ENCODE assay signal across 12 cellular contexts in the genomic region with DNA sequence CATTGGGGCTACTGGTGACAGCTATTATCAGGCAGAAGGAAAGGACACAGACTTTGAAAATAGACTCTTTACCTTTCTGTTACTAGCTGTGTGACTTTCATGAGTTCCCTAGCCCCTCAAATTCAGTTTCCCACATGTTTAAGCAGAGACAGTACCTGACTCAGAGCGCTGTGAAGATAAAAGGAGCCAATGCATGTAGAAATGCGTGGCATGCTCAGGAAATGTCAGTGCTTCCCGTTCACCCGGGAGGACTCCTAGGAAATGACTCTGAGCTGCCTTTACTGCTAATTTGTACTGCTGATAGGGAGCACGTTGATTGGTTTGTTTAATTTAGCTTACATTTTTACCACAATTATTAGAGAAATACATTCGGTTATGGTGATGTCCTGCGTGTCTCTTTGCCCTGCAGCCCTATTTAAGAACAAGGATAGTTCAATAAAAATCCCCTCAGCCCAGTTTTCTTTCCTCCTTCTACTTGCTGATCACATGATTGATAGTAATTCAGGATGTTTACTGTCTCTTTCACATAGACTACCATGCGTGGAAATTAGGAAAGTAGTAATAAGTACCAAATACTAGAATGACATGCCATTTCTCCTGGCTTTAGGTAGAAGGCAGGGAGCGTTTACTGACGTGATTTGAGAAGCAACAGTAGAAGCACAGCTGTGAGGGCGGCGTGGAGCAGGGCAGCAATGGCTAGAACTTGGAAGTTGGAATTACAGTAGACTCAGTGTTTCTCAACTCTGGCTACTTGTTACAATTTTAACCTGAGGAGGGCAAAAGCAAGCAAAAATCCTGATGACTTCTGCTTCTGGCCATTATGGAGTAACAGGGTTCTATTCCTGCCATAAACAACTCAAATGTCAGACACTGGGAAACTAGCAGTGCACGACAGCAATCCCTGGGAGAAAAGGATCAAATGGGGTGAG. TPM values are rescaled to one million over a fixed set of nuclear protein-coding genes. Genes with fewer than 3 reads are reported as not detected.
DNase-seq lines count a peak whose midpoint lies in the region; ATAC-seq, FAIRE-seq and TF ChIP-seq lines count a peak whose summit lies in the region.
"Had no signal": no experiment of that assay in that cellular context is flagged by ENCODE, and none has a peak within 500 bp of the region (broad histone marks: within the 10 kb centered on the region; RNA-seq: fewer than 3 reads in every experiment).

No MANE protein-coding gene starts in this region.

- BruUV-seq in K562 (replicated peaks; lab: Mats Ljungman, UMichigan), result no TSS peak

- H3K27ac ChIP-seq in C4-2B (peak overlapping the region; percentile 69), MM.1S (ENCODE audit: low read length) (no peak overlapping the region), K562 (ENCODE audit: extremely low read depth, low read depth, low read length) (peak overlapping the region; percentile 99)
- H3K27ac ChIP-seq: SK-N-MC had no signal

- H3K27me3 ChIP-seq in MM.1S (replicated peaks; ENCODE audit: insufficient read depth, low read length) (no peaks in the 10 kb centered on the region), K562 (ENCODE audit: control insufficient read depth in 2 of 2, insufficient read depth in 2 of 2, low read length in 2 of 2) (no peaks in the 10 kb centered on the region), mucosa of stomach (ENCODE audit: control insufficient read depth, insufficient read depth, low read length) (no peaks in the 10 kb centered on the region)
- H3K27me3 ChIP-seq: MG63 had no signal

- no peak; the same call in 1 of the 2 replicates for TF ChIP-seq POLR2A in K562 (conservative IDR thresholded peaks at IDR 0.05)

- in situ Hi-C loops in K562 (cut with MboI), result no loop called here

- CTCF ChIA-PET in K562 (lab: Yijun Ruan, JAX; ENCODE audit: low intra/inter-chr PET ratio), result interaction anchor here (0.7 to 1.3 kb wide), 2 partner anchors 34 to 51 kb away, joined by 3 to 4 read pairs; no protein-coding TSS in a partner anchor

- H3K9me1 ChIP-seq in K562 (ENCODE audit: control insufficient read depth, insufficient read depth, low read length), result no peaks in the 10 kb centered on the region

- H3K4me1 ChIP-seq in MM.1S (ENCODE audit: low read length) (peaks cover 26% of the 10 kb centered on the region), K562 (replicated peaks in 1 of 2; ENCODE audit: control insufficient read depth in 2 of 2, insufficient read depth in 2 of 2, low read length in 2 of 2) (peaks cover 34 to 72% of the 10 kb centered on the region in 2 experiments), mucosa of stomach (ENCODE audit: control insufficient read depth, insufficient read depth, low read length) (peaks cover 42% of the 10 kb centered on the region)

- H3K36me3 ChIP-seq in MM.1S (replicated peaks; ENCODE audit: insufficient read depth, low read length) (no peaks in the 10 kb centered on the region), K562 (ENCODE audit: control insufficient read depth, insufficient read depth, low read length) (peaks cover 22% of the 10 kb centered on the region), mucosa of stomach (ENCODE audit: control insufficient read depth, insufficient read depth, low read length) (no peaks in the 10 kb centered on the region)
- H3K36me3 ChIP-seq: MG63 had no signal

- no peak overlapping the region for H3K4me3 ChIP-seq in MM.1S (ENCODE audit: low read length)
- peak overlapping the region; percentile 24 for H3K4me3 ChIP-seq in K562
- peak overlapping the region; percentile 26 for H3K4me3 ChIP-seq in mucosa of stomach (ENCODE audit: low read length)
- H3K4me3 ChIP-seq: MG63 had no signal

- no peak for TF ChIP-seq EP300 in K562 (IDR thresholded peaks at IDR 0.05; ENCODE audit: low read length)

- ATAC-seq in K562 (peak; percentile 25), HG03108 (IDR thresholded peaks at IDR 0.05; ENCODE audit: unreplicated experiment) (no peak), GM21786 (IDR thresholded peaks at IDR 0.05; ENCODE audit: unreplicated experiment) (no peak), SK-N-SH treated with all-trans-retinoic acid at 6 μM for 48 hours (no peak), HG03457 (IDR thresholded peaks at IDR 0.05; ENCODE audit: unreplicated experiment) (no peak)
- ATAC-seq: stimulated activated memory B cell treated with anti-CD40 and anti-IgM and Interleukin-4, amounts not matched to agents 10 μg/mL and 1 μg/mL and 100 μg/mL, for 72 hours had no signal

- TF ChIP-seq CTCF in C4-2B (conservative IDR thresholded peaks at IDR 0.05), result no peak
- TF ChIP-seq CTCF in MM.1S (IDR thresholded peaks at IDR 0.05; ENCODE audit: low read length), result no peak
- TF ChIP-seq CTCF in K562 (IDR thresholded peaks at IDR 0.05 in 2 of 3, conservative IDR thresholded peaks at IDR 0.05 in 1 of 3; ENCODE audit: insufficient read depth in 2 of 3, low read depth in 1 of 3, low read length in 3 of 3), result no peak

- POLR2A ChIA-PET in K562 (lab: Yijun Ruan, JAX), result interaction anchor here (0.6 to 13.3 kb wide), 25 partner anchors 8 to 793 kb away, joined by 3 to 237 read pairs (median 5); a partner anchor contains a TSS

- no peak for TF ChIP-seq RAD21 in K562 (CRISPR knock-in tag; conservative IDR thresholded peaks at IDR 0.05 in 1 of 2, IDR thresholded peaks at IDR 0.05 in 1 of 2)

- no peak overlapping the region for H3K9ac ChIP-seq in MM.1S (ENCODE audit: low read length)
- H3K9ac ChIP-seq in K562 (ENCODE audit: insufficient read depth in 1 of 2, low read depth in 2 of 2, low read length in 2 of 2), result peak overlapping the region; percentile 85 to 97
- peak overlapping the region; percentile 73 for H3K9ac ChIP-seq in mucosa of stomach (ENCODE audit: low read length)

- H3K9me3 ChIP-seq in MM.1S (replicated peaks; ENCODE audit: insufficient read depth, low read length) (no peaks in the 10 kb centered on the region), K562 (replicated peaks; ENCODE audit: control insufficient read depth, insufficient read depth, low read depth, low read length) (no peaks in the 10 kb centered on the region), mucosa of stomach (ENCODE audit: control insufficient read depth, low read length) (no peaks in the 10 kb centered on the region)
- H3K9me3 ChIP-seq: MG63 had no signal

- H3K79me2 ChIP-seq in MM.1S (ENCODE audit: low read length) (peaks cover 25% of the 10 kb centered on the region), K562 (ENCODE audit: control insufficient read depth, insufficient read depth, low read length) (peaks cover 49% of the 10 kb centered on the region)

- peaks cover 18% of the 10 kb centered on the region for H3F3A ChIP-seq in MM.1S (ENCODE audit: insufficient read depth, low read length)

- H4K20me1 ChIP-seq in MM.1S (ENCODE audit: insufficient read depth, low read length) (no peaks in the 10 kb centered on the region), K562 (replicated peaks; ENCODE audit: control insufficient read depth, insufficient read depth, low read length) (no peaks in the 10 kb centered on the region)

- H3K4me2 ChIP-seq in MM.1S (ENCODE audit: low read depth, low read length), result peak overlapping the region; percentile 72; the same call in 1 of the 2 replicates
- peak overlapping the region; percentile 93 for H3K4me2 ChIP-seq in K562 (ENCODE audit: insufficient read depth, low read length)

- no peak for FAIRE-seq in K562 (lab: Jason Lieb, UNC)

- intact Hi-C loops in K562 (cut with micrococcal nuclease), result loop anchor here (2.0 kb wide), 1 partner anchor 15 kb away; no protein-coding TSS in a partner anchor

- DNase-seq in MM.1S (no peak), K562 (ENCODE audit: extremely low read depth in 1 of 4, low spot score in 3 of 4) (peak in 1 of 4 experiments; percentile 68)
- DNase-seq: MG63 had no signal

- H2AFZ ChIP-seq in MM.1S (ENCODE audit: low read length), result no peak overlapping the region
- H2AFZ ChIP-seq in K562 (ENCODE audit: low read depth, low read length), result peak overlapping the region; percentile 78

- WGBS in K562 (ENCODE audit: insufficient coverage, low coverage, missing lambda C conversion rate), result 4% methylated on average over 13 of the region's 13 CpGs

- H3K9me2 ChIP-seq in MM.1S (replicated peaks; ENCODE audit: insufficient read depth, low read length), result no peaks in the 10 kb centered on the region

RNA-seq across cellular contexts. Expression of a gene that starts 15.9 kb away (rescaled TPM):
- 13.8 and 29.1 TPM in 2 replicates for total RNA-seq in K562 (2011; cell fraction: chromatin; rRNA removed; ENCODE audit: low replicate concordance)
- total RNA-seq in K562 (2011; cell fraction: nucleolus; rRNA removed), result 6.7 and 10.4 TPM in 2 replicates
- 15.9 and 18.4 TPM in 2 replicates for total RNA-seq in K562 (2011; cell fraction: nucleoplasm; rRNA removed)
- total RNA-seq in K562 (2014; rRNA removed) (12.8 and 13.7 TPM in 2 replicates), K562 (2014; rRNA removed; fragmentation: Illumina TruSeq; extraction: Trizol) (30.2 and 36.1 TPM in 2 replicates), K562 (2015; rRNA removed; fragmentation: Illumina TruSeq; extraction: Trizol) (21.6 and 23.3 TPM in 2 replicates), K562 (2021) (26.3 TPM in 2 replicates)
- polyA plus RNA-seq in K562 (2011; rRNA removed) (23.8 and 24.5 TPM in 2 replicates), K562 (2014; fragmentation: Illumina TruSeq; extraction: Trizol) (19.8 and 20.0 TPM in 2 replicates), K562 (2014; fragmentation: Nextera tagmentation; extraction: Ambion mirVana) (10 to 100 TPM; 14.7 to 21.5 TPM), K562 (2014; rRNA removed) (13.6 and 13.9 TPM in 2 replicates)
- 3.7 and 9.8 TPM in 2 replicates for polyA plus RNA-seq in K562 (2011; cell fraction: cytosol; rRNA removed)
- polyA plus RNA-seq in K562 (2011; cell fraction: nucleus; rRNA removed), result 7.5 and 9.5 TPM in 2 replicates
- polyA plus RNA-seq in K562 (2012), result 13.0 and 15.6 TPM in 2 replicates
- 49.3 and 52.4 TPM in 2 replicates for polyA minus RNA-seq in K562 (2011; rRNA and poly(A)+ RNA removed)
- polyA minus RNA-seq in K562 (2011; cell fraction: cytosol; rRNA and poly(A)+ RNA removed), result 17.2 and 17.6 TPM in 2 replicates
- 4.3 and 10.4 TPM in 2 replicates for polyA minus RNA-seq in K562 (2011; cell fraction: nucleus; rRNA and poly(A)+ RNA removed)

RNA-seq across cellular contexts. Expression of a gene that starts 31.4 kb away (rescaled TPM):
- 0.92 and 1.5 TPM in 2 replicates for total RNA-seq in K562 (2011; cell fraction: chromatin; rRNA removed; ENCODE audit: low replicate concordance)
- total RNA-seq in K562 (2011; cell fraction: nucleolus; rRNA removed), result 0.79 and 1.3 TPM in 2 replicates
- 1.5 and 2.1 TPM in 2 replicates for total RNA-seq in K562 (2011; cell fraction: nucleoplasm; rRNA removed)
- total RNA-seq in K562 (2014; rRNA removed), result 0.64 and 0.69 TPM in 2 replicates
- total RNA-seq in K562 (2014; rRNA removed; fragmentation: Illumina TruSeq; extraction: Trizol), result 0.26 and 0.33 TPM in 2 replicates
- 0.29 and 0.34 TPM in 2 replicates for total RNA-seq in K562 (2015; rRNA removed; fragmentation: Illumina TruSeq; extraction: Trizol)
- total RNA-seq in K562 (2021), result 0.58 and 0.62 TPM in 2 replicates
- polyA plus RNA-seq in K562 (2011; rRNA removed), result 0.60 and 0.67 TPM in 2 replicates
- polyA plus RNA-seq in K562 (2011; cell fraction: cytosol; rRNA removed), result 0.54 and 0.63 TPM in 2 replicates
- 0.76 and 1.1 TPM in 2 replicates for polyA plus RNA-seq in K562 (2011; cell fraction: nucleus; rRNA removed)
- polyA plus RNA-seq in K562 (2012), result 0.53 and 0.86 TPM in 2 replicates
- polyA plus RNA-seq in K562 (2014; fragmentation: Illumina TruSeq; extraction: Trizol), result 0.18 and 0.33 TPM in 2 replicates
- under 1 TPM; 0.04 to 0.11 TPM for polyA plus RNA-seq in K562 (2014; fragmentation: Nextera tagmentation; extraction: Ambion mirVana)
- 0.80 and 1.1 TPM in 2 replicates for polyA plus RNA-seq in K562 (2014; rRNA removed)
- polyA minus RNA-seq in K562 (2011; rRNA and poly(A)+ RNA removed), result 0.14 and 0.27 TPM in 2 replicates
- 0.55 TPM in 1 of 2 replicates, not detected in the other for polyA minus RNA-seq in K562 (2011; cell fraction: cytosol; rRNA and poly(A)+ RNA removed)
- polyA minus RNA-seq in K562 (2011; cell fraction: nucleus; rRNA and poly(A)+ RNA removed), result 0.54 and 0.67 TPM in 2 replicates
- total RNA-seq: renal cortical epithelial cell had no signal

RNA-seq across cellular contexts. Expression of a gene that starts 41.3 kb away (rescaled TPM):
- total RNA-seq in K562 (2011; cell fraction: chromatin; rRNA removed; ENCODE audit: low replicate concordance), result not detected in 2 replicates
- not detected in 2 replicates for total RNA-seq in K562 (2011; cell fraction: nucleolus; rRNA removed)
- total RNA-seq in K562 (2011; cell fraction: nucleoplasm; rRNA removed), result not detected in 2 replicates
- total RNA-seq in K562 (2014; rRNA removed) (not detected in 2 replicates), K562 (2014; rRNA removed; fragmentation: Illumina TruSeq; extraction: Trizol) (not detected in 2 replicates), K562 (2015; rRNA removed; fragmentation: Illumina TruSeq; extraction: Trizol) (not detected in 2 replicates), K562 (2021) (not detected in 2 replicates)
- polyA plus RNA-seq in K562 (2011; rRNA removed) (not detected in 2 replicates), K562 (2014; fragmentation: Illumina TruSeq; extraction: Trizol) (not detected in 2 replicates), K562 (2014; fragmentation: Nextera tagmentation; extraction: Ambion mirVana) (not detected), K562 (2014; rRNA removed) (not detected in 2 replicates)
- not detected in 2 replicates for polyA plus RNA-seq in K562 (2011; cell fraction: cytosol; rRNA removed)
- polyA plus RNA-seq in K562 (2011; cell fraction: nucleus; rRNA removed), result not detected in 2 replicates
- not detected in 2 replicates for polyA plus RNA-seq in K562 (2012)
- not detected in 2 replicates for polyA minus RNA-seq in K562 (2011; rRNA and poly(A)+ RNA removed)
- polyA minus RNA-seq in K562 (2011; cell fraction: cytosol; rRNA and poly(A)+ RNA removed), result not detected in 2 replicates
- not detected in 2 replicates for polyA minus RNA-seq in K562 (2011; cell fraction: nucleus; rRNA and poly(A)+ RNA removed)
- total RNA-seq: renal cortical epithelial cell had no signal

RNA-seq across cellular contexts. Expression of a gene that starts 42.2 kb away (rescaled TPM):
- total RNA-seq in K562 (2011; cell fraction: chromatin; rRNA removed; ENCODE audit: low replicate concordance), result 12.7 and 40.0 TPM in 2 replicates
- 55.5 and 60.9 TPM in 2 replicates for total RNA-seq in K562 (2011; cell fraction: nucleolus; rRNA removed)
- 22.8 and 27.3 TPM in 2 replicates for total RNA-seq in K562 (2011; cell fraction: nucleoplasm; rRNA removed)
- total RNA-seq in K562 (2014; rRNA removed) (233 and 259 TPM in 2 replicates), K562 (2014; rRNA removed; fragmentation: Illumina TruSeq; extraction: Trizol) (16.2 and 32.2 TPM in 2 replicates), K562 (2015; rRNA removed; fragmentation: Illumina TruSeq; extraction: Trizol) (66.3 and 76.7 TPM in 2 replicates), K562 (2021) (125 and 144 TPM in 2 replicates)
- polyA plus RNA-seq in K562 (2011; rRNA removed) (48.2 and 51.6 TPM in 2 replicates), K562 (2014; fragmentation: Illumina TruSeq; extraction: Trizol) (37.2 and 58.8 TPM in 2 replicates), K562 (2014; fragmentation: Nextera tagmentation; extraction: Ambion mirVana) (10 to 100 TPM in 1 of 2 experiments, 1 to 10 TPM in 1; 9.8 to 27.1 TPM), K562 (2014; rRNA removed) (313 and 334 TPM in 2 replicates)
- polyA plus RNA-seq in K562 (2011; cell fraction: cytosol; rRNA removed), result 107 and 284 TPM in 2 replicates
- polyA plus RNA-seq in K562 (2011; cell fraction: nucleus; rRNA removed), result 48.1 and 66.6 TPM in 2 replicates
- polyA plus RNA-seq in K562 (2012), result 81.5 and 109 TPM in 2 replicates
- 6.5 and 11.3 TPM in 2 replicates for polyA minus RNA-seq in K562 (2011; rRNA and poly(A)+ RNA removed)
- 20.5 and 28.1 TPM in 2 replicates for polyA minus RNA-seq in K562 (2011; cell fraction: cytosol; rRNA and poly(A)+ RNA removed)
- 27.1 and 36.7 TPM in 2 replicates for polyA minus RNA-seq in K562 (2011; cell fraction: nucleus; rRNA and poly(A)+ RNA removed)

RNA-seq across cellular contexts. Expression of a gene that starts 44.1 kb away (rescaled TPM):
- total RNA-seq in K562 (2011; cell fraction: chromatin; rRNA removed; ENCODE audit: low replicate concordance), result not detected in 2 replicates
- total RNA-seq in K562 (2011; cell fraction: nucleolus; rRNA removed), result 0.33 TPM in 1 of 2 replicates, not detected in the other
- not detected in 2 replicates for total RNA-seq in K562 (2011; cell fraction: nucleoplasm; rRNA removed)
- total RNA-seq in K562 (2014; rRNA removed), result not detected in 2 replicates
- total RNA-seq in K562 (2014; rRNA removed; fragmentation: Illumina TruSeq; extraction: Trizol), result not detected in 2 replicates
- total RNA-seq in K562 (2015; rRNA removed; fragmentation: Illumina TruSeq; extraction: Trizol), result not detected in 2 replicates
- not detected in 2 replicates for total RNA-seq in K562 (2021)
- not detected in 2 replicates for polyA plus RNA-seq in K562 (2011; rRNA removed)
- 0.04 TPM in 1 of 2 replicates, not detected in the other for polyA plus RNA-seq in K562 (2011; cell fraction: cytosol; rRNA removed)
- polyA plus RNA-seq in K562 (2011; cell fraction: nucleus; rRNA removed), result not detected in 2 replicates
- polyA plus RNA-seq in K562 (2012), result 1.5 and 1.6 TPM in 2 replicates
- polyA plus RNA-seq in K562 (2014; fragmentation: Illumina TruSeq; extraction: Trizol), result not detected in 2 replicates
- polyA plus RNA-seq in K562 (2014; fragmentation: Nextera tagmentation; extraction: Ambion mirVana), result under 1 TPM; 0.24 to 0.27 TPM
- not detected in 2 replicates for polyA plus RNA-seq in K562 (2014; rRNA removed)
- polyA minus RNA-seq in K562 (2011; rRNA and poly(A)+ RNA removed), result not detected in 2 replicates
- not detected in 2 replicates for polyA minus RNA-seq in K562 (2011; cell fraction: cytosol; rRNA and poly(A)+ RNA removed)
- 0.67 TPM in 1 of 2 replicates, not detected in the other for polyA minus RNA-seq in K562 (2011; cell fraction: nucleus; rRNA and poly(A)+ RNA removed)
- total RNA-seq: renal cortical epithelial cell had no signal
